In genomic region chr7:139242741-139243281, GRCh38 we compare ENCODE assay signal across 16 cellular contexts. TPM values are rescaled to one million over a fixed set of nuclear protein-coding genes. Genes with fewer than 3 reads are reported as not detected.
DNase-seq lines count a peak whose midpoint lies in the region; ATAC-seq and TF ChIP-seq lines count a peak whose summit lies in the region.
"Had no signal": no experiment of that assay in that cellular context is flagged by ENCODE, and none has a peak within 500 bp of the region (broad histone marks: within the 10 kb centered on the region; RNA-seq: fewer than 3 reads in every experiment).

No MANE protein-coding gene starts in this region.

- peaks cover 66% of the 10 kb centered on the region for H3K36me3 Mint-ChIP-seq in activated T-cell treated with anti-CD3 and anti-CD28 coated beads, Interleukin-2, amount 50 U/mL, for 24 hours (ENCODE audit: low read depth)
- peaks cover 77% of the 10 kb centered on the region for H3K36me3 Mint-ChIP-seq in activated T-helper 17 cell treated with anti-CD3 and anti-CD28 coated beads, Interleukin-2, amount 50 U/mL, for 72 hours (ENCODE audit: low read depth)

- no peaks in the 10 kb centered on the region for H3K9me3 ChIP-seq in smooth muscle cell (replicated peaks; ENCODE audit: low read depth)
- H3K9me3 ChIP-seq: neutrophil had no signal

- DNase-seq in activated T-cell treated with anti-CD3 and anti-CD28 coated beads, Interleukin-2, amount 50 U/mL, for 24 hours: no peak
- DNase-seq in activated T-cell treated with anti-CD3 and anti-CD28 coated beads, Interleukin-2, amount 50 U/mL, for 1 hour: no peak
- peak; percentile 66 for DNase-seq in fibroblast of the aortic adventitia (ENCODE audit: low read depth)
- no peak for DNase-seq in smooth muscle cell (lab: John Stamatoyannopoulos, UW; ENCODE audit: unreplicated experiment)
- no peak for DNase-seq in MV-4-11 (lab: John Stamatoyannopoulos, UW)
- no peak for DNase-seq in germinal center (ENCODE audit: low spot score)
- DNase-seq: activated CD4-positive, alpha-beta memory T cell treated with anti-CD3 and anti-CD28 coated beads for 36 hours; DND-41; islet precursor cell; NCI-H1436; NK-92 treated with Interleukin-12 subunit alpha and Interleukin-12 subunit beta, amount 100 ng/mL, for 24 hours; T-cell had no signal

- peaks cover 13% of the 10 kb centered on the region for H3K4me1 Mint-ChIP-seq in activated T-cell treated with anti-CD3 and anti-CD28 coated beads, Interleukin-2, amount 50 U/mL, for 24 hours (ENCODE audit: low read depth)
- peaks cover 6% of the 10 kb centered on the region for H3K4me1 Mint-ChIP-seq in activated T-helper 17 cell treated with anti-CD3 and anti-CD28 coated beads, Interleukin-2, amount 50 U/mL, for 72 hours

- no peaks in the 10 kb centered on the region for H3K27me3 ChIP-seq in smooth muscle cell (ENCODE audit: low read depth)
- H3K27me3 ChIP-seq: neutrophil had no signal

- H3F3A ChIP-seq in smooth muscle cell (ENCODE audit: low read depth): no peaks in the 10 kb centered on the region

- no peaks in the 10 kb centered on the region for H3K4me1 ChIP-seq in smooth muscle cell (ENCODE audit: low read depth)

- H3K4me3 Mint-ChIP-seq in activated T-cell treated with anti-CD3 and anti-CD28 coated beads, Interleukin-2, amount 50 U/mL, for 24 hours: no peak overlapping the region
- H3K4me3 Mint-ChIP-seq in activated T-helper 17 cell treated with anti-CD3 and anti-CD28 coated beads, Interleukin-2, amount 50 U/mL, for 72 hours: peak overlapping the region; percentile 2
- H3K4me3 Mint-ChIP-seq: activated CD4-positive, alpha-beta memory T cell treated with anti-CD3 and anti-CD28 coated beads for 36 hours; stimulated activated naive CD8-positive, alpha-beta T cell treated with anti-CD3 and anti-CD28 coated beads, Interleukin-15, Interleukin-2, amounts not matched to agents 100 ng/mL and 50 ng/mL, for 24 hours; T-cell had no signal

- H3K36me3 ChIP-seq in smooth muscle cell (ENCODE audit: low read depth): peaks cover 10% of the 10 kb centered on the region

- H2AFZ ChIP-seq in smooth muscle cell (ENCODE audit: low read depth): no peak overlapping the region

- H3K27me3 Mint-ChIP-seq in activated T-cell treated with anti-CD3 and anti-CD28 coated beads, Interleukin-2, amount 50 U/mL, for 24 hours: no peaks in the 10 kb centered on the region
- no peaks in the 10 kb centered on the region for H3K27me3 Mint-ChIP-seq in activated T-helper 17 cell treated with anti-CD3 and anti-CD28 coated beads, Interleukin-2, amount 50 U/mL, for 72 hours
- H3K27me3 Mint-ChIP-seq: activated CD4-positive, alpha-beta memory T cell treated with anti-CD3 and anti-CD28 coated beads for 36 hours; stimulated activated naive CD8-positive, alpha-beta T cell treated with anti-CD3 and anti-CD28 coated beads, Interleukin-15, Interleukin-2, amounts not matched to agents 100 ng/mL and 50 ng/mL, for 24 hours; T-cell had no signal

- H3K27ac ChIP-seq in smooth muscle cell (ENCODE audit: low read depth): peak overlapping the region; percentile 58
- H3K27ac ChIP-seq: neutrophil had no signal

- H4K20me1 ChIP-seq in smooth muscle cell (ENCODE audit: low read depth): peaks cover 16% of the 10 kb centered on the region

- TF ChIP-seq CTCF in fibroblast of the aortic adventitia (IDR thresholded peaks at IDR 0.05; ENCODE audit: insufficient read depth, low read length) (no peak), smooth muscle cell (IDR thresholded peaks at IDR 0.05; ENCODE audit: borderline replicate concordance, insufficient read depth, poor library complexity, severe bottlenecking) (no peak)

- peak; percentile 90 for ATAC-seq in activated T-helper 17 cell treated with anti-CD3 and anti-CD28 coated beads, Interleukin-2, amount 50 U/mL, for 72 hours (replicated peaks)
- no peak for ATAC-seq in GM18517 (IDR thresholded peaks at IDR 0.05; ENCODE audit: unreplicated experiment)
- ATAC-seq: T-cell had no signal

- peak overlapping the region; percentile 39 for H3K27ac Mint-ChIP-seq in activated T-cell treated with anti-CD3 and anti-CD28 coated beads, Interleukin-2, amount 50 U/mL, for 24 hours
- peak overlapping the region; percentile 47 for H3K27ac Mint-ChIP-seq in activated T-helper 17 cell treated with anti-CD3 and anti-CD28 coated beads, Interleukin-2, amount 50 U/mL, for 72 hours
- H3K27ac Mint-ChIP-seq: activated CD4-positive, alpha-beta memory T cell treated with anti-CD3 and anti-CD28 coated beads for 36 hours; stimulated activated naive CD8-positive, alpha-beta T cell treated with anti-CD3 and anti-CD28 coated beads, Interleukin-15, Interleukin-2, amounts not matched to agents 100 ng/mL and 50 ng/mL, for 24 hours; T-cell had no signal

- peaks cover 4% of the 10 kb centered on the region for H3K79me2 ChIP-seq in smooth muscle cell (ENCODE audit: low read depth)

- H3K9me3 Mint-ChIP-seq in activated T-cell treated with anti-CD3 and anti-CD28 coated beads, Interleukin-2, amount 50 U/mL, for 24 hours: no peaks in the 10 kb centered on the region
- no peaks in the 10 kb centered on the region for H3K9me3 Mint-ChIP-seq in activated T-helper 17 cell treated with anti-CD3 and anti-CD28 coated beads, Interleukin-2, amount 50 U/mL, for 72 hours
- H3K9me3 Mint-ChIP-seq: activated CD4-positive, alpha-beta memory T cell treated with anti-CD3 and anti-CD28 coated beads for 36 hours; stimulated activated naive CD8-positive, alpha-beta T cell treated with anti-CD3 and anti-CD28 coated beads, Interleukin-15, Interleukin-2, amounts not matched to agents 100 ng/mL and 50 ng/mL, for 24 hours; T-cell had no signal

- 68% methylated on average over 1 of the region's 1 CpG for WGBS in smooth muscle cell (ENCODE audit: low lambda C conversion rate)

- H3K9ac ChIP-seq in smooth muscle cell (ENCODE audit: low read depth): no peak overlapping the region

- H3K4me2 ChIP-seq in smooth muscle cell: no peak overlapping the region

- H3K4me3 ChIP-seq in fibroblast of the aortic adventitia (ENCODE audit: low read depth, low read length): no peak overlapping the region
- H3K4me3 ChIP-seq in smooth muscle cell: no peak overlapping the region

RNA-seq across cellular contexts. Expression of gene UBN2, which starts 11.8 kb away (rescaled TPM):
- 10 to 100 TPM; 11.8 to 16.2 TPM for total RNA-seq in activated T-helper 17 cell treated with anti-CD3 and anti-CD28 coated beads, Interleukin-2, amount 50 U/mL, for 72 hours
- total RNA-seq in fibroblast of the aortic adventitia (ENCODE audit: low replicate concordance): 8.0 and 11.3 TPM in 2 replicates
- total RNA-seq in smooth muscle cell: 12.3 and 13.4 TPM in 2 replicates
- polyA plus RNA-seq in smooth muscle cell: 2.5 and 4.6 TPM in 2 replicates
